ENCODE assay signal across 9 cellular contexts in the genomic region with DNA sequence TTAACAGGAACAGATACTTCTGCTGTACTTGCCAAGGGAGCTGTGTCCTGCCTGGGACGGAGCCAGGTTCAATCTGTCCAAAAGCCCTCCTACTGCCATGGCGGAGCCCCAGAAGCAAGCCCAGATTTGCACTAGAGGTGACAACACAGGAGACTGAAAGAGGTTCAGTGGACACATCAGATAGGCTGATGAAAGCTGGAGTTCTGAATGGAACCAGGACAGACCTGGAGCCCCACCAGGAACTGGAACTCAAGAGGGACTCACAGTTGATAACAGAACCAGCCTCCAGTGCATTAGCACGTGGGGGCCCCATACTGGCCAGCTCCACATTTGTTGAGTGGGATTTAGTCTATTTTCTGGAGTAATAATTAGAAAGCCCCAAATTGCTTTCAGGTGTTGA.
"Had no signal": no experiment of that assay in that cellular context is flagged by ENCODE, and none has a peak within 500 bp of the region (broad histone marks: within the 10 kb centered on the region; RNA-seq: fewer than 3 reads in every experiment).

No MANE protein-coding gene starts in this region.

- H3K4me3 Mint-ChIP-seq: GM23338, H9, HFFc6 had no signal

- DNase-seq: GM23248, GOT3, H7, H9, HCEC 1CT, HFFc6 had no signal

- H3K27ac Mint-ChIP-seq: GM23338, HFFc6 had no signal

- H3K9me3 Mint-ChIP-seq: GM23338, H9, HFFc6 had no signal

- H3K9me3 ChIP-seq: HAP-1 had no signal

- H3K27ac ChIP-seq: GM23248 had no signal

- H3K36me3 ChIP-seq: HAP-1 had no signal

- H3K9ac ChIP-seq: GM23248 had no signal

- ATAC-seq: GM23338, HCT116 had no signal

- H3K4me2 ChIP-seq: GM23338 had no signal

- H3K4me1 ChIP-seq: HAP-1 had no signal

- H2AFZ ChIP-seq: GM23248, GM23338 had no signal

- H3K4me3 ChIP-seq: GM23248, GM23338, HAP-1 had no signal
